13 cellular contexts compared by ENCODE assay signal in genomic region chr12:46437411-46437810, GRCh38.
DNase-seq lines count a peak whose midpoint lies in the region; ATAC-seq and TF ChIP-seq lines count a peak whose summit lies in the region.
"Had no signal": no experiment of that assay in that cellular context is flagged by ENCODE, and none has a peak within 500 bp of the region (broad histone marks: within the 10 kb centered on the region; RNA-seq: fewer than 3 reads in every experiment).

No MANE protein-coding gene starts in this region.

- intact Hi-C loops in IMR-90 (cut with micrococcal nuclease) = no loop called here
- intact Hi-C loops in head of caudate nucleus (cut with DNase I) = no loop called here
- intact Hi-C loops in activated CD8-positive, alpha-beta T cell treated with anti-CD3 and anti-CD28 coated beads for 36 hours (cut with micrococcal nuclease) = no loop called here

- H3K36me3 ChIP-seq in IMR-90 (ENCODE audit: control insufficient read depth, insufficient read depth, low read length) = no peaks in the 10 kb centered on the region
- H3K36me3 ChIP-seq in HAP-1 (replicated peaks) = no peaks in the 10 kb centered on the region

- H4K5ac ChIP-seq in IMR-90 (ENCODE audit: low read depth, low read length) = no peak overlapping the region

- H2AK9ac ChIP-seq in IMR-90 (replicated peaks; ENCODE audit: low read depth, low read length, poor library complexity) = no peak overlapping the region

- peak overlapping the region in 2 of 3 experiments; percentile 4 to 26 for H3K27ac Mint-ChIP-seq in nephron
- H3K27ac Mint-ChIP-seq in activated CD8-positive, alpha-beta T cell treated with anti-CD3 and anti-CD28 coated beads for 36 hours = no peak overlapping the region
- H3K27ac Mint-ChIP-seq: CD14-positive monocyte; CD8-positive, alpha-beta T cell had no signal

- H3K4me1 Mint-ChIP-seq in nephron = peaks cover 16% of the 10 kb centered on the region
- peaks cover 4% of the 10 kb centered on the region for H3K4me1 Mint-ChIP-seq in activated CD8-positive, alpha-beta T cell treated with anti-CD3 and anti-CD28 coated beads for 36 hours (ENCODE audit: low read depth)

- CTCF ChIA-PET in IMR-90 (lab: Yijun Ruan, JAX) = no interaction called here
- CTCF ChIA-PET in activated CD8-positive, alpha-beta T cell treated with anti-CD3 and anti-CD28 coated beads for 36 hours (lab: Charles Lee) = interaction anchor here (0.5 kb wide), 1 partner anchor 747 kb away, joined by 3 read pairs; no protein-coding TSS in a partner anchor

- H3K4ac ChIP-seq in IMR-90 (ENCODE audit: low read depth, low read length) = no peak overlapping the region

- no peak overlapping the region for H3K56ac ChIP-seq in IMR-90 (ENCODE audit: extremely low read depth, insufficient read depth, low read length)

- H2AK5ac ChIP-seq in IMR-90 (ENCODE audit: low read depth, low read length) = no peak overlapping the region

- no peaks in the 10 kb centered on the region for H3K9me3 Mint-ChIP-seq in nephron
- no peaks in the 10 kb centered on the region for H3K9me3 Mint-ChIP-seq in activated CD8-positive, alpha-beta T cell treated with anti-CD3 and anti-CD28 coated beads for 36 hours
- H3K9me3 Mint-ChIP-seq: CD14-positive monocyte; CD8-positive, alpha-beta T cell had no signal

- WGBS in IMR-90 (ENCODE audit: extremely low coverage in 2 of 2, insufficient read length in 1 of 2), 2 experiments = no CpG with 5 or more reads among the region's 1 CpG

- peak overlapping the region in 1 of 2 experiments; percentile 78; a peak in 2 of 4 replicates for H4K8ac ChIP-seq in IMR-90 (ENCODE audit: low read depth in 2 of 2, low read length in 2 of 2)

- peaks cover 2 to 19% of the 10 kb centered on the region in 2 experiments; a peak in 3 of 4 replicates for H3K79me1 ChIP-seq in IMR-90 (ENCODE audit: low read depth in 1 of 2, low read length in 2 of 2)

- H2BK5ac ChIP-seq in IMR-90 (ENCODE audit: low read depth, low read length, poor library complexity, severe bottlenecking) = no peak overlapping the region

- TF ChIP-seq CTCF in IMR-90 (conservative IDR thresholded peaks at IDR 0.05; ENCODE audit: low read depth, low read length) (no peak), nephron (IDR thresholded peaks at IDR 0.05; ENCODE audit: unreplicated experiment in 3 of 3) (no peak)
- no peak for TF ChIP-seq CTCF in activated CD8-positive, alpha-beta T cell treated with anti-CD3 and anti-CD28 coated beads for 36 hours (IDR thresholded peaks at IDR 0.05)

- peak overlapping the region; percentile 80 for H3K18ac ChIP-seq in IMR-90 (ENCODE audit: low read depth, low read length)

- H2BK20ac ChIP-seq in IMR-90 (ENCODE audit: low read depth, low read length) = no peak overlapping the region; the same call in 1 of the 2 replicates

- H2BK15ac ChIP-seq in IMR-90 (ENCODE audit: low read depth, low read length) = peak overlapping the region; percentile 74; the same call in 1 of the 3 replicates

- dilution Hi-C loops in IMR-90 (cut with HindIII; ENCODE audit: low sequenced_read_pairs, unreplicated experiment) = no loop called here

- H3K9ac ChIP-seq in IMR-90 (ENCODE audit: low read depth, low read length) = no peak overlapping the region

- no peaks in the 10 kb centered on the region for H3K9me3 ChIP-seq in IMR-90 (ENCODE audit: control insufficient read depth, insufficient read depth, low read length)
- H3K9me3 ChIP-seq in HAP-1 = no peaks in the 10 kb centered on the region

- in situ Hi-C loops in IMR-90 (cut with MboI; ENCODE audit: low sequenced_read_pairs) (no loop called here), HAP-1 (cut with MboI; ENCODE audit: low sequenced_read_pairs) (no loop called here)

- POLR2A ChIA-PET in IMR-90 (lab: Charles Lee; ENCODE audit: unreplicated experiment) = no interaction called here
- POLR2A ChIA-PET in activated CD8-positive, alpha-beta T cell treated with anti-CD3 and anti-CD28 coated beads for 36 hours (lab: Charles Lee) = no interaction called here

- no peak for TF ChIP-seq RAD21 in IMR-90 (IDR thresholded peaks at IDR 0.05; ENCODE audit: low read length)

- no peaks in the 10 kb centered on the region for H3K36me3 Mint-ChIP-seq in nephron (ENCODE audit: low read depth)
- H3K36me3 Mint-ChIP-seq in activated CD8-positive, alpha-beta T cell treated with anti-CD3 and anti-CD28 coated beads for 36 hours (ENCODE audit: low read depth) = no peaks in the 10 kb centered on the region
- H3K36me3 Mint-ChIP-seq: CD14-positive monocyte; CD8-positive, alpha-beta T cell had no signal

- no peak overlapping the region for H2AFZ ChIP-seq in IMR-90 (replicated peaks; ENCODE audit: low read length, poor library complexity)

- DNase-seq in IMR-90 (no peak), head of caudate nucleus (no peak), HAP-1 (ENCODE audit: low spot score in 2 of 2) (no peak)
- no peak for DNase-seq in activated CD8-positive, alpha-beta T cell treated with anti-CD3 and anti-CD28 coated beads for 36 hours
- DNase-seq: CD8-positive, alpha-beta T cell; COR-L47; DMS153; DND-41; GDM1 had no signal

- H3K4me3 ChIP-seq in IMR-90 (ENCODE audit: insufficient read depth, low read depth, low read length) (no peak overlapping the region), HAP-1 (no peak overlapping the region)

- ATAC-seq in IMR-90 (ENCODE audit: low read depth) = no peak
- no peak for ATAC-seq in SK-N-SH treated with all-trans-retinoic acid at 6 μM for 48 hours
- ATAC-seq in HG03354 (IDR thresholded peaks at IDR 0.05; ENCODE audit: poor library complexity, severe bottlenecking, unreplicated experiment) = no peak
- no peak for ATAC-seq in activated CD8-positive, alpha-beta T cell treated with anti-CD3 and anti-CD28 coated beads for 36 hours
- ATAC-seq: CD8-positive, alpha-beta T cell had no signal

- no peak for TF ChIP-seq POLR2A in IMR-90 (IDR thresholded peaks at IDR 0.05; ENCODE audit: low read depth, low read length)

- H3K14ac ChIP-seq in IMR-90 (replicated peaks; ENCODE audit: low read depth, low read length) = no peak overlapping the region

- H4K20me1 ChIP-seq in IMR-90 (ENCODE audit: insufficient read depth, low read length) = no peaks in the 10 kb centered on the region

- H3K23ac ChIP-seq in IMR-90 (ENCODE audit: low read depth, low read length) = no peak overlapping the region

- no TSS peak for BruUV-seq in IMR-90 (replicated peaks; lab: Mats Ljungman, UMichigan)

- no peaks in the 10 kb centered on the region for H3K27me3 Mint-ChIP-seq in nephron (ENCODE audit: low read depth)
- H3K27me3 Mint-ChIP-seq in activated CD8-positive, alpha-beta T cell treated with anti-CD3 and anti-CD28 coated beads for 36 hours = no peaks in the 10 kb centered on the region

- H2BK120ac ChIP-seq in IMR-90 (ENCODE audit: low read depth, low read length) = no peak overlapping the region

- no peak overlapping the region for H4K91ac ChIP-seq in IMR-90 (ENCODE audit: insufficient read depth, low read depth, low read length)

- H3K4me2 ChIP-seq in IMR-90 (ENCODE audit: low read depth, low read length) = no peak overlapping the region

- peaks cover 10% of the 10 kb centered on the region for H3K4me1 ChIP-seq in IMR-90 (ENCODE audit: control insufficient read depth, insufficient read depth, low read length)
- H3K4me1 ChIP-seq in HAP-1 = no peaks in the 10 kb centered on the region

- no peaks in the 10 kb centered on the region for H3K27me3 ChIP-seq in IMR-90 (ENCODE audit: control insufficient read depth, insufficient read depth, low read length)
- no peaks in the 10 kb centered on the region for H3K27me3 ChIP-seq in HAP-1 (ENCODE audit: low read depth)

- H3K9me1 ChIP-seq in IMR-90 (ENCODE audit: insufficient read depth, low read length) = peaks cover 9% of the 10 kb centered on the region

- no peak overlapping the region for H3K27ac ChIP-seq in IMR-90 (ENCODE audit: insufficient read depth, low read length)

- H3K4me3 Mint-ChIP-seq in nephron = no peak overlapping the region
- H3K4me3 Mint-ChIP-seq in activated CD8-positive, alpha-beta T cell treated with anti-CD3 and anti-CD28 coated beads for 36 hours = no peak overlapping the region
- H3K4me3 Mint-ChIP-seq: CD14-positive monocyte; CD8-positive, alpha-beta T cell had no signal

TF ChIP-seq in IMR-90, 13 proteins besides CTCF, POLR2A, EP300 and RAD21:
- TF ChIP-seq CEBPB (IDR thresholded peaks at IDR 0.05; ENCODE audit: low read depth, low read length) (0 out of 2 replicates have a peak, but pooled peaks have one; percentile 2), CHD1 (IDR thresholded peaks at IDR 0.05; ENCODE audit: low read depth, low read length) (no peak), RFX5 (IDR thresholded peaks at IDR 0.05; ENCODE audit: low read depth, low read length) (no peak)

TF ChIP-seq in SK-N-SH treated with all-trans-retinoic acid at 6 μM for 48 hours, 23 proteins besides CTCF, POLR2A, EP300 and RAD21:
- peak; percentile 55 for TF ChIP-seq ISL1 (CRISPR knock-in tag; IDR thresholded peaks at IDR 0.05)
- no peak for TF ChIP-seq CSRNP3 (CRISPR knock-in tag; IDR thresholded peaks at IDR 0.05)
